ENCODE assay signal across 12 cellular contexts in the genomic region with DNA sequence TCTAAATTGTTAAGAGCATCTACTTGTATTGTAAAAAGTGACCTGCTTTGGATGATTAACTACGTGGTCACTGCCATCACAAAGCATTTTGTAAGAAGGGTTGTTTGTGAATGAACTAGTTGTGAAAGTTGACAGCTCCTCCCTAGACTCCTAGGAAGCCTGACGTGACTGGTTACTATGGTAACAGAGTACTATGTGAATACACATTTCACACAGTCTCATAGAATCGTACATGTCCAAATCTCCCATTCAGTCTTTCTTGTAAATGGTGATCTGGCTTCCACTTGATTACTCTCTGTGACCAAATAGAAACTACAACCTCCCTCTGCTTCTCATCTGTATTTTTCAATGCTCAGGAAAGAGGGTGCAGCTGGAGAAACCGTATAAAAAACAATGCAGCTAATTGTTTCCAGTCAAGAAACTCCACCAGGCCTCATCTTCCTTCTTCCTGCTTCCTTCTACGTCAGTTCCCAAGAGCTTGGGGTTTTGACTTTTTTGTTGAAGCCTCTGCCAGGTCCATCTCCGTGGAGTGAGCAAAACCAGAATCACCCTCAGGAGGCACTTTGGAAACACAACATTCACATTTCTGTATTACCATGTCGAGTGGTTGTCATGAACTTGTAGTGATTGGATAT.
DNase-seq lines count a peak whose midpoint lies in the region; ATAC-seq, FAIRE-seq and TF ChIP-seq lines count a peak whose summit lies in the region.
"Had no signal": no experiment of that assay in that cellular context is flagged by ENCODE, and none has a peak within 500 bp of the region (broad histone marks: within the 10 kb centered on the region; RNA-seq: fewer than 3 reads in every experiment).

No MANE protein-coding gene starts in this region.

- H3K4me3 Mint-ChIP-seq in astrocyte (ENCODE audit: unreplicated experiment) = no peak overlapping the region
- no peak overlapping the region for H3K4me3 Mint-ChIP-seq in stimulated activated effector memory CD8-positive, alpha-beta T cell treated with anti-CD3 and anti-CD28 coated beads, Interleukin-12 subunit alpha, Interleukin-12 subunit beta, amount 100 ng/mL, for 72 hours
- no peak overlapping the region for H3K4me3 Mint-ChIP-seq in activated CD4-positive, alpha-beta memory T cell treated with anti-CD3 and anti-CD28 coated beads, Interleukin-2, amount 10 ng/mL, durations not matched to agents 7 days and 5 days
- no peak overlapping the region for H3K4me3 Mint-ChIP-seq in activated T-helper 1 cell treated with anti-CD3 and anti-CD28 coated beads, Interleukin-12 subunit alpha, Interleukin-12 subunit beta, Interleukin-2, Interleukin-4 antibody, amounts not matched to agents 30 ng/mL and 10 ng/mL and 1 ng/mL, durations not matched to agents 14 hours and 24 hours and 36 hours
- H3K4me3 Mint-ChIP-seq: activated CD4-positive, alpha-beta memory T cell treated with anti-CD3 and anti-CD28 coated beads for 36 hours; activated naive CD8-positive, alpha-beta T cell treated with anti-CD3 and anti-CD28 coated beads for 36 hours had no signal

- CTCF ChIA-PET in activated CD4-positive, alpha-beta memory T cell treated with anti-CD3 and anti-CD28 coated beads, Interleukin-2, amount 10 ng/mL, durations not matched to agents 7 days and 5 days (lab: Charles Lee) = no interaction called here

- no peak overlapping the region for H2AFZ ChIP-seq in astrocyte (ENCODE audit: low read depth, low read length)
- H2AFZ ChIP-seq in hepatocyte = no peak overlapping the region

- peak; percentile 32 for ATAC-seq in stimulated activated effector memory CD8-positive, alpha-beta T cell treated with anti-CD3 and anti-CD28 coated beads, Interleukin-12 subunit alpha, Interleukin-12 subunit beta, amount 100 ng/mL, for 72 hours

- DNase-seq in NCI-H146 (lab: John Stamatoyannopoulos, UW) (peak; percentile 2), NCI-H146 treated with DMSO at 0.1 percent for 48 hours (lab: John Stamatoyannopoulos, UW; ENCODE audit: unreplicated experiment) (no peak), astrocyte (ENCODE audit: low read depth) (peak; percentile 84), hepatocyte (ENCODE audit: low spot score) (peak; percentile 48)
- DNase-seq in stimulated activated effector memory CD8-positive, alpha-beta T cell treated with anti-CD3 and anti-CD28 coated beads, Interleukin-12 subunit alpha, Interleukin-12 subunit beta, amount 100 ng/mL, for 72 hours (ENCODE audit: low spot score in 2 of 2) = no peak
- no peak for DNase-seq in activated CD4-positive, alpha-beta memory T cell treated with anti-CD3 and anti-CD28 coated beads, Interleukin-2, amount 10 ng/mL, durations not matched to agents 7 days and 5 days
- DNase-seq in activated T-helper 1 cell treated with anti-CD3 and anti-CD28 coated beads, Interleukin-12 subunit alpha, Interleukin-12 subunit beta, Interleukin-2, Interleukin-4 antibody, amounts not matched to agents 30 ng/mL and 10 ng/mL and 1 ng/mL, durations not matched to agents 14 hours and 24 hours and 36 hours (ENCODE audit: low spot score) = no peak
- DNase-seq in stimulated activated CD4-positive, alpha-beta T cell treated with anti-CD3 and anti-CD28 coated beads, Interleukin-4, amount 100 ng/mL, for 24 hours = no peak
- DNase-seq: activated CD4-positive, alpha-beta memory T cell treated with anti-CD3 and anti-CD28 coated beads for 36 hours; activated naive CD8-positive, alpha-beta T cell treated with anti-CD3 and anti-CD28 coated beads for 36 hours; NCI-H446; spleen had no signal

- POLR2A ChIA-PET in activated CD4-positive, alpha-beta memory T cell treated with anti-CD3 and anti-CD28 coated beads, Interleukin-2, amount 10 ng/mL, durations not matched to agents 7 days and 5 days (lab: Charles Lee) = no interaction called here

- H3K4me2 ChIP-seq in astrocyte (ENCODE audit: low read length) (peak overlapping the region; percentile 17), hepatocyte (no peak overlapping the region)

- no peak for TF ChIP-seq CTCF in astrocyte (IDR thresholded peaks at IDR 0.05; ENCODE audit: insufficient read depth, low read depth, low read length)
- TF ChIP-seq CTCF in hepatocyte (IDR thresholded peaks at IDR 0.05; ENCODE audit: poor library complexity) = no peak

- H3K9me3 Mint-ChIP-seq in astrocyte (ENCODE audit: unreplicated experiment) = no peaks in the 10 kb centered on the region
- H3K9me3 Mint-ChIP-seq in stimulated activated effector memory CD8-positive, alpha-beta T cell treated with anti-CD3 and anti-CD28 coated beads, Interleukin-12 subunit alpha, Interleukin-12 subunit beta, amount 100 ng/mL, for 72 hours = no peaks in the 10 kb centered on the region
- no peaks in the 10 kb centered on the region for H3K9me3 Mint-ChIP-seq in activated CD4-positive, alpha-beta memory T cell treated with anti-CD3 and anti-CD28 coated beads, Interleukin-2, amount 10 ng/mL, durations not matched to agents 7 days and 5 days
- H3K9me3 Mint-ChIP-seq in activated T-helper 1 cell treated with anti-CD3 and anti-CD28 coated beads, Interleukin-12 subunit alpha, Interleukin-12 subunit beta, Interleukin-2, Interleukin-4 antibody, amounts not matched to agents 30 ng/mL and 10 ng/mL and 1 ng/mL, durations not matched to agents 14 hours and 24 hours and 36 hours = no peaks in the 10 kb centered on the region
- H3K9me3 Mint-ChIP-seq: activated CD4-positive, alpha-beta memory T cell treated with anti-CD3 and anti-CD28 coated beads for 36 hours had no signal

- peak overlapping the region; percentile 98 for H3K27ac Mint-ChIP-seq in astrocyte (ENCODE audit: unreplicated experiment)
- no peak overlapping the region for H3K27ac Mint-ChIP-seq in stimulated activated effector memory CD8-positive, alpha-beta T cell treated with anti-CD3 and anti-CD28 coated beads, Interleukin-12 subunit alpha, Interleukin-12 subunit beta, amount 100 ng/mL, for 72 hours
- H3K27ac Mint-ChIP-seq in activated CD4-positive, alpha-beta memory T cell treated with anti-CD3 and anti-CD28 coated beads, Interleukin-2, amount 10 ng/mL, durations not matched to agents 7 days and 5 days = no peak overlapping the region
- H3K27ac Mint-ChIP-seq in activated T-helper 1 cell treated with anti-CD3 and anti-CD28 coated beads, Interleukin-12 subunit alpha, Interleukin-12 subunit beta, Interleukin-2, Interleukin-4 antibody, amounts not matched to agents 30 ng/mL and 10 ng/mL and 1 ng/mL, durations not matched to agents 14 hours and 24 hours and 36 hours = no peak overlapping the region
- H3K27ac Mint-ChIP-seq: activated CD4-positive, alpha-beta memory T cell treated with anti-CD3 and anti-CD28 coated beads for 36 hours; activated naive CD8-positive, alpha-beta T cell treated with anti-CD3 and anti-CD28 coated beads for 36 hours had no signal

- no peaks in the 10 kb centered on the region for H3K9me2 ChIP-seq in hepatocyte (replicated peaks; ENCODE audit: insufficient read depth)

- peak overlapping the region; percentile 13 for H3K27ac ChIP-seq in astrocyte (ENCODE audit: low read depth, low read length)
- peak overlapping the region; percentile 13 for H3K27ac ChIP-seq in hepatocyte
- H3K27ac ChIP-seq: spleen had no signal

- H3K36me3 Mint-ChIP-seq in astrocyte (ENCODE audit: low read depth, unreplicated experiment) = no peaks in the 10 kb centered on the region
- no peaks in the 10 kb centered on the region for H3K36me3 Mint-ChIP-seq in stimulated activated effector memory CD8-positive, alpha-beta T cell treated with anti-CD3 and anti-CD28 coated beads, Interleukin-12 subunit alpha, Interleukin-12 subunit beta, amount 100 ng/mL, for 72 hours
- no peaks in the 10 kb centered on the region for H3K36me3 Mint-ChIP-seq in activated CD4-positive, alpha-beta memory T cell treated with anti-CD3 and anti-CD28 coated beads, Interleukin-2, amount 10 ng/mL, durations not matched to agents 7 days and 5 days (ENCODE audit: low read depth)
- no peaks in the 10 kb centered on the region for H3K36me3 Mint-ChIP-seq in activated T-helper 1 cell treated with anti-CD3 and anti-CD28 coated beads, Interleukin-12 subunit alpha, Interleukin-12 subunit beta, Interleukin-2, Interleukin-4 antibody, amounts not matched to agents 30 ng/mL and 10 ng/mL and 1 ng/mL, durations not matched to agents 14 hours and 24 hours and 36 hours (ENCODE audit: low read depth)
- H3K36me3 Mint-ChIP-seq: activated CD4-positive, alpha-beta memory T cell treated with anti-CD3 and anti-CD28 coated beads for 36 hours; activated naive CD8-positive, alpha-beta T cell treated with anti-CD3 and anti-CD28 coated beads for 36 hours had no signal

- H3K4me1 Mint-ChIP-seq in astrocyte (ENCODE audit: low read depth, unreplicated experiment) = peaks cover 21% of the 10 kb centered on the region
- H3K4me1 Mint-ChIP-seq in stimulated activated effector memory CD8-positive, alpha-beta T cell treated with anti-CD3 and anti-CD28 coated beads, Interleukin-12 subunit alpha, Interleukin-12 subunit beta, amount 100 ng/mL, for 72 hours = no peaks in the 10 kb centered on the region
- no peaks in the 10 kb centered on the region for H3K4me1 Mint-ChIP-seq in activated CD4-positive, alpha-beta memory T cell treated with anti-CD3 and anti-CD28 coated beads, Interleukin-2, amount 10 ng/mL, durations not matched to agents 7 days and 5 days
- H3K4me1 Mint-ChIP-seq in activated T-helper 1 cell treated with anti-CD3 and anti-CD28 coated beads, Interleukin-12 subunit alpha, Interleukin-12 subunit beta, Interleukin-2, Interleukin-4 antibody, amounts not matched to agents 30 ng/mL and 10 ng/mL and 1 ng/mL, durations not matched to agents 14 hours and 24 hours and 36 hours (ENCODE audit: low read depth) = no peaks in the 10 kb centered on the region
- H3K4me1 Mint-ChIP-seq: activated naive CD8-positive, alpha-beta T cell treated with anti-CD3 and anti-CD28 coated beads for 36 hours had no signal

- H3K9me3 ChIP-seq in astrocyte (ENCODE audit: insufficient read depth, low read depth, low read length) = no peaks in the 10 kb centered on the region
- no peaks in the 10 kb centered on the region for H3K9me3 ChIP-seq in hepatocyte (ENCODE audit: low read depth)
- H3K9me3 ChIP-seq: spleen had no signal

- H3K4me1 ChIP-seq in astrocyte (ENCODE audit: insufficient read depth, low read length) = peaks cover 17% of the 10 kb centered on the region
- no peaks in the 10 kb centered on the region for H3K4me1 ChIP-seq in hepatocyte (ENCODE audit: insufficient read depth)
- H3K4me1 ChIP-seq: spleen had no signal

- 64% methylated on average over 7 of the region's 7 CpGs for WGBS in hepatocyte (ENCODE audit: low lambda C conversion rate, missing lambda C conversion rate)

- H3K9ac ChIP-seq in astrocyte (ENCODE audit: low read length) = no peak overlapping the region

- peak; percentile 37 for FAIRE-seq in astrocyte (lab: Jason Lieb, UNC)

- H3K27me3 Mint-ChIP-seq in astrocyte (ENCODE audit: low read depth, unreplicated experiment) = no peaks in the 10 kb centered on the region
- H3K27me3 Mint-ChIP-seq in activated CD4-positive, alpha-beta memory T cell treated with anti-CD3 and anti-CD28 coated beads, Interleukin-2, amount 10 ng/mL, durations not matched to agents 7 days and 5 days = no peaks in the 10 kb centered on the region
- no peaks in the 10 kb centered on the region for H3K27me3 Mint-ChIP-seq in activated T-helper 1 cell treated with anti-CD3 and anti-CD28 coated beads, Interleukin-12 subunit alpha, Interleukin-12 subunit beta, Interleukin-2, Interleukin-4 antibody, amounts not matched to agents 30 ng/mL and 10 ng/mL and 1 ng/mL, durations not matched to agents 14 hours and 24 hours and 36 hours (ENCODE audit: insufficient read depth)
- H3K27me3 Mint-ChIP-seq: activated CD4-positive, alpha-beta memory T cell treated with anti-CD3 and anti-CD28 coated beads for 36 hours; activated naive CD8-positive, alpha-beta T cell treated with anti-CD3 and anti-CD28 coated beads for 36 hours had no signal

- H4K20me1 ChIP-seq in astrocyte (ENCODE audit: insufficient read depth, low read length) (peaks cover 6% of the 10 kb centered on the region), hepatocyte (ENCODE audit: insufficient read depth, poor library complexity, severe bottlenecking) (no peaks in the 10 kb centered on the region)

- intact Hi-C loops in activated T-helper 1 cell treated with anti-CD3 and anti-CD28 coated beads, Interleukin-12 subunit alpha, Interleukin-12 subunit beta, Interleukin-2, Interleukin-4 antibody, amounts not matched to agents 30 ng/mL and 10 ng/mL and 1 ng/mL, durations not matched to agents 14 hours and 24 hours and 36 hours (cut with micrococcal nuclease) = no loop called here

- H3K79me2 ChIP-seq in astrocyte (ENCODE audit: insufficient read depth, low read length) = peaks cover 6% of the 10 kb centered on the region
- peaks cover 61% of the 10 kb centered on the region for H3K79me2 ChIP-seq in hepatocyte

- no peaks in the 10 kb centered on the region for H3K27me3 ChIP-seq in astrocyte (ENCODE audit: insufficient read depth, low read length)
- H3K27me3 ChIP-seq in hepatocyte = no peaks in the 10 kb centered on the region
- H3K27me3 ChIP-seq: spleen had no signal

- no peak overlapping the region for H3K4me3 ChIP-seq in astrocyte (ENCODE audit: insufficient read depth, low read depth, low read length)
- no peak overlapping the region for H3K4me3 ChIP-seq in hepatocyte
- H3K4me3 ChIP-seq: spleen had no signal

- no peaks in the 10 kb centered on the region for H3K36me3 ChIP-seq in astrocyte (ENCODE audit: insufficient read depth, low read length)
- no peaks in the 10 kb centered on the region for H3K36me3 ChIP-seq in hepatocyte (replicated peaks; ENCODE audit: insufficient read depth, low read depth)
- H3K36me3 ChIP-seq: spleen had no signal

Comparison
In these comparisons a context has a peak if more than half of its experiments do, and no peak if none do; other contexts are left out.
1. DNase-seq: peak in NCI-H146 (single experiment), astrocyte (single experiment) and hepatocyte (single experiment); none in NCI-H146 treated with DMSO at 0.1 percent for 48 hours (single experiment), stimulated activated effector memory CD8-positive, alpha-beta T cell treated with anti-CD3 and anti-CD28 coated beads, Interleukin-12 subunit alpha, Interleukin-12 subunit beta, amount 100 ng/mL, for 72 hours (0 of 2), activated CD4-positive, alpha-beta memory T cell treated with anti-CD3 and anti-CD28 coated beads, Interleukin-2, amount 10 ng/mL, durations not matched to agents 7 days and 5 days (single experiment), activated T-helper 1 cell treated with anti-CD3 and anti-CD28 coated beads, Interleukin-12 subunit alpha, Interleukin-12 subunit beta, Interleukin-2, Interleukin-4 antibody, amounts not matched to agents 30 ng/mL and 10 ng/mL and 1 ng/mL, durations not matched to agents 14 hours and 24 hours and 36 hours (single experiment) and stimulated activated CD4-positive, alpha-beta T cell treated with anti-CD3 and anti-CD28 coated beads, Interleukin-4, amount 100 ng/mL, for 24 hours (single experiment).